ENCODE assay signal across 35 cellular contexts in the genomic region with DNA sequence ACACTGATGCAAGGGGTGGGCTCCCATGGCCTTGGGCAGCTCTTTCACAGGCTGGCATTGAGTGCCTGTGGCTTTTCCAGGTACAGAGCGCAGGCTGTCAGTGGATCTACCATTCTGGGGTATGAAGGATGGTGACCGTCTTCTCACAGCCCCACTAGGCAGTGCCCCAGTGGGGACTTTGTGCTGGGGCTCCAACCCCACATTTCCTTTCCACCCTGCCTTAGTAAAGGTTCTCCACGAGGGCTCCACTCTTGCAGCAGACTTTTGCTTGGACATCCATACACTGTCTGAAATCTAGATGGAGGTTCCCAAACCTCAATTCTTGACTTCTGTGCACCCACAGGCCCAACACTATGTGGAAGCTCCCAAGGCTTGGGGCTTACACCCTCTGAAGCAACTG.
"Had no signal": no experiment of that assay in that cellular context is flagged by ENCODE, and none has a peak within 500 bp of the region (broad histone marks: within the 10 kb centered on the region; RNA-seq: fewer than 3 reads in every experiment).

No MANE protein-coding gene starts in this region.

- H3K27ac ChIP-seq: adrenal gland, ascending aorta, body of pancreas, brain microvascular endothelial cell, breast epithelium, cardiac muscle cell had no signal

- H3K4me1 ChIP-seq: adrenal gland, ascending aorta, body of pancreas, breast epithelium had no signal

- H3K36me3 ChIP-seq: adrenal gland, ascending aorta, brain microvascular endothelial cell, breast epithelium, cardiac muscle cell had no signal

- DNase-seq: activated effector memory CD4-positive, alpha-beta T cell treated with anti-CD3 and anti-CD28 coated beads, Interleukin-2, amount 50 U/mL, for 16 hours; activated effector memory CD4-positive, alpha-beta T cell treated with Interleukin-2 at 50 U/mL for 16 hours; activated gamma-delta T cell; activated gamma-delta T cell treated with Interleukin-2 at 50 U/mL for 16 hours; activated naive CD4-positive, alpha-beta T cell; activated naive CD4-positive, alpha-beta T cell treated with anti-CD3 and anti-CD28 coated beads for 36 hours; activated naive CD4-positive, alpha-beta T cell treated with anti-CD3 and anti-CD28 coated beads, Interleukin-2, amount 10 ng/mL, durations not matched to agents 7 days and 5 days; activated naive CD4-positive, alpha-beta T cell treated with anti-CD3 and anti-CD28 coated beads, Interleukin-2, amount 50 U/mL, for 16 hours; activated naive CD4-positive, alpha-beta T cell treated with Interleukin-2 at 50 U/mL for 16 hours; activated naive CD8-positive, alpha-beta T cell treated with anti-CD3 and anti-CD28 coated beads for 36 hours; activated naive CD8-positive, alpha-beta T cell treated with anti-CD3 and anti-CD28 coated beads, Interleukin-2, amount 10 ng/mL, durations not matched to agents 7 days and 5 days; activated naive CD8-positive, alpha-beta T cell treated with anti-CD3 and anti-CD28 coated beads, Interleukin-2, amount 50 U/mL, for 24 hours; activated T-cell treated with anti-CD3 and anti-CD28 coated beads for 4 hours; activated T-cell treated with anti-CD3 and anti-CD28 coated beads, Interleukin-2, amount 50 U/mL, for 1 hour; activated T-cell treated with anti-CD3 and anti-CD28 coated beads, Interleukin-2, amount 50 U/mL, for 24 hours; activated T-cell treated with anti-CD3 and anti-CD28 coated beads, Interleukin-2, amount 50 U/mL, for 4 hours; activated T-cell treated with anti-CD3 and anti-CD28 coated beads, Interleukin-2, amount 50 U/mL, for 48 hours; activated T-cell treated with anti-CD3 and anti-CD28 coated beads, Interleukin-2, amount 50 U/mL, for 72 hours; adrenal gland; amniotic stem cell; amygdala; anterior cingulate cortex; aorta; body of pancreas; brain microvascular endothelial cell; caudate nucleus; central memory CD4-positive, alpha-beta T cell; cerebellar nuclear complex had no signal

- ATAC-seq: activated naive CD4-positive, alpha-beta T cell treated with anti-CD3 and anti-CD28 coated beads, Interleukin-2, amount 50 U/mL, for 72 hours; activated naive CD8-positive, alpha-beta T cell treated with anti-CD3 and anti-CD28 coated beads, Interleukin-2, amount 50 U/mL, for 24 hours; activated T-cell treated with anti-CD3 and anti-CD28 coated beads, Interleukin-2, amount 50 U/mL, for 4 hours; activated T-cell treated with anti-CD3 and anti-CD28 coated beads, Interleukin-2, amount 50 U/mL, for 72 hours; activated T-helper 17 cell treated with anti-CD3 and anti-CD28 coated beads, Interleukin-2, amount 50 U/mL, for 72 hours; body of pancreas had no signal

- H3K27me3 ChIP-seq: adrenal gland, ascending aorta, body of pancreas, brain microvascular endothelial cell, breast epithelium, cardiac muscle cell had no signal

- FAIRE-seq: astrocyte, bronchial epithelial cell had no signal

- H3K4me3 ChIP-seq: adrenal gland, ascending aorta, body of pancreas, breast epithelium, cardiac muscle cell had no signal
